In genomic region chr4:95949136-95949765, GRCh38 we compare ENCODE assay signal across 16 cellular contexts.
"Had no signal": no experiment of that assay in that cellular context is flagged by ENCODE, and none has a peak within 500 bp of the region (broad histone marks: within the 10 kb centered on the region; RNA-seq: fewer than 3 reads in every experiment).

No MANE protein-coding gene starts in this region.

- DNase-seq: activated CD4-positive, alpha-beta T cell treated with anti-CD3 and anti-CD28 coated beads for 1 hour; activated CD4-positive, alpha-beta T cell treated with anti-CD3 and anti-CD28 coated beads, Interleukin-2, amount 50 U/mL, for 4 hours; activated naive CD4-positive, alpha-beta T cell treated with Interleukin-2 at 50 U/mL for 16 hours; activated T-cell treated with anti-CD3 and anti-CD28 coated beads for 4 hours; effector CD8-positive, alpha-beta T cell; gastrocnemius medialis; left ventricle myocardium inferior; pancreas; sigmoid colon; stimulated activated CD4-positive, alpha-beta T cell treated with anti-CD3 and anti-CD28 coated beads, Interleukin-12 subunit alpha, Interleukin-12 subunit beta, amount 100 ng/mL, for 4 hours; stimulated activated CD4-positive, alpha-beta T cell treated with anti-CD3 and anti-CD28 coated beads, Interleukin-2, amount 100 ng/mL, for 24 hours had no signal

- H3K27me3 Mint-ChIP-seq: memory B cell had no signal

- H3K36me3 ChIP-seq: gastrocnemius medialis, left ventricle myocardium inferior, pancreas, sigmoid colon, thoracic aorta had no signal

- H3K4me3 Mint-ChIP-seq: memory B cell had no signal

- FAIRE-seq: endothelial cell of umbilical vein, keratinocyte, pancreas, urothelium cell line had no signal

- H3K9me3 ChIP-seq: gastrocnemius medialis, thoracic aorta had no signal

- H3K36me3 Mint-ChIP-seq: memory B cell had no signal

- H3K4me1 Mint-ChIP-seq: memory B cell had no signal

- H3K27me3 ChIP-seq: gastrocnemius medialis, pancreas, sigmoid colon had no signal

- H3K4me3 ChIP-seq: gastrocnemius medialis, left ventricle myocardium inferior, pancreas, sigmoid colon, thoracic aorta had no signal

- H3K27ac ChIP-seq: gastrocnemius medialis, left ventricle myocardium inferior, pancreas, sigmoid colon, thoracic aorta had no signal

- ATAC-seq: gastrocnemius medialis, pancreas had no signal

- H3K4me1 ChIP-seq: gastrocnemius medialis, left ventricle myocardium inferior, pancreas, sigmoid colon had no signal

- H3K27ac Mint-ChIP-seq: memory B cell had no signal
